Comparison of ENCODE assay signal across 19 cellular contexts in the genomic region with DNA sequence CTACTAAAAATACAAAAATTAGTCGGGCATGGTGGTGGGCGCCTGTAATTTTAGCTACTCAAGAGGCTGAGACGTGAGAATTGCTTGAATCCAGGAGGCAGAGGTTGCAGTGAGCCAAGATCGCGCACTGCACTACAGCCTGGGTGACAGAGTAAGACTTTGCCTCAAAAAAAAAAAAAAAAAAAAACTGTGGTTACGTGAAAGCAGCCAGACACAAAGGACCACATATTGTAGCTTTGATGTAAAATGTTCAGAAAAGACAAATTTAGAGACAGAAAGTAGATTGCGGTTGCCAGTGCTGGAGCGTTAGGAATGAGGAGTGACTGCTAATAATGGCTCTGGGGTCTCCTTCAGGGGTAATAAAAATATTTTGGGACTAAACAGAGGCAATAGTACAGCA. TPM values are rescaled to one million over a fixed set of nuclear protein-coding genes. Genes with fewer than 3 reads are reported as not detected.
DNase-seq lines count a peak whose midpoint lies in the region; ATAC-seq and TF ChIP-seq lines count a peak whose summit lies in the region.
"Had no signal": no experiment of that assay in that cellular context is flagged by ENCODE, and none has a peak within 500 bp of the region (broad histone marks: within the 10 kb centered on the region; RNA-seq: fewer than 3 reads in every experiment).

No MANE protein-coding gene starts in this region.

- H4K20me1 ChIP-seq in BLaER1 treated with 17β-estradiol and CSF1 and Interleukin-3, amounts not matched to agents 10 nM and 100 nM = no peaks in the 10 kb centered on the region

- H3K9me3 ChIP-seq in BLaER1 treated with 17β-estradiol and CSF1 and Interleukin-3, amounts not matched to agents 10 nM and 100 nM (replicated peaks in 1 of 11) = no peaks in the 10 kb centered on the region
- no peaks in the 10 kb centered on the region for H3K9me3 ChIP-seq in T-helper 17 cell (ENCODE audit: control insufficient read depth, low read length, poor library complexity, severe bottlenecking)

- H3K4me1 ChIP-seq in BLaER1 treated with 17β-estradiol and CSF1 and Interleukin-3, amounts not matched to agents 10 nM and 100 nM = peaks cover 67 to 91% (median 80%) of the 10 kb centered on the region in 10 experiments
- H3K4me1 ChIP-seq: foreskin keratinocyte had no signal

- no peak for TF ChIP-seq CTCF in natural killer cell (IDR thresholded peaks at IDR 0.05)

- peak overlapping the region; percentile 27 for H3K27ac Mint-ChIP-seq in activated CD4-positive, alpha-beta T cell treated with anti-CD3 and anti-CD28 coated beads for 36 hours
- H3K27ac Mint-ChIP-seq in T-helper 17 cell (peak overlapping the region; percentile 89), natural killer cell (no peak overlapping the region)
- H3K27ac Mint-ChIP-seq: dendritic cell treated with granulocyte-macrophage colony-stimulating factor and Interleukin-4, amounts not matched to agents 40 ng/mL and 50 ng/mL, for 4 days had no signal

- no peaks in the 10 kb centered on the region for H3K36me3 ChIP-seq in BLaER1 treated with 17β-estradiol and CSF1 and Interleukin-3, amounts not matched to agents 10 nM and 100 nM

- H3K27me3 Mint-ChIP-seq in activated CD4-positive, alpha-beta T cell treated with anti-CD3 and anti-CD28 coated beads for 36 hours = no peaks in the 10 kb centered on the region
- H3K27me3 Mint-ChIP-seq in T-helper 17 cell (no peaks in the 10 kb centered on the region), natural killer cell (ENCODE audit: low read depth in 2 of 2) (peaks cover 0 to 9% of the 10 kb centered on the region in 2 donors)

- POLR2A ChIA-PET in activated CD4-positive, alpha-beta T cell treated with anti-CD3 and anti-CD28 coated beads for 36 hours (lab: Charles Lee) = no interaction called here

- no peak overlapping the region for H3K4me3 ChIP-seq in BLaER1 treated with 17β-estradiol and CSF1 and Interleukin-3, amounts not matched to agents 10 nM and 100 nM

- peaks cover 60% of the 10 kb centered on the region for H3K4me1 Mint-ChIP-seq in activated CD4-positive, alpha-beta T cell treated with anti-CD3 and anti-CD28 coated beads for 36 hours
- H3K4me1 Mint-ChIP-seq in T-helper 17 cell (peaks cover 51% of the 10 kb centered on the region), natural killer cell (peaks cover 9 to 42% of the 10 kb centered on the region in 2 donors)

- peak overlapping the region in 9 of 11 experiments; percentile 67 to 96 (median 90); a peak in 17 of 22 replicates for H3K27ac ChIP-seq in BLaER1 treated with 17β-estradiol and CSF1 and Interleukin-3, amounts not matched to agents 10 nM and 100 nM
- H3K27ac ChIP-seq: 22Rv1, epithelial cell of prostate, foreskin keratinocyte, parathyroid adenoma had no signal

- peak overlapping the region; percentile 38 for H3K4me3 Mint-ChIP-seq in activated CD4-positive, alpha-beta T cell treated with anti-CD3 and anti-CD28 coated beads for 36 hours
- H3K4me3 Mint-ChIP-seq in T-helper 17 cell = peak overlapping the region; percentile 80
- H3K4me3 Mint-ChIP-seq in natural killer cell = no peak overlapping the region
- H3K4me3 Mint-ChIP-seq: dendritic cell treated with granulocyte-macrophage colony-stimulating factor and Interleukin-4, amounts not matched to agents 40 ng/mL and 50 ng/mL, for 4 days had no signal

- no peaks in the 10 kb centered on the region for H3K9me3 Mint-ChIP-seq in activated CD4-positive, alpha-beta T cell treated with anti-CD3 and anti-CD28 coated beads for 36 hours (ENCODE audit: low read depth)
- no peaks in the 10 kb centered on the region for H3K9me3 Mint-ChIP-seq in natural killer cell
- H3K9me3 Mint-ChIP-seq: dendritic cell treated with granulocyte-macrophage colony-stimulating factor and Interleukin-4, amounts not matched to agents 40 ng/mL and 50 ng/mL, for 4 days had no signal

- CTCF ChIA-PET in activated CD4-positive, alpha-beta T cell treated with anti-CD3 and anti-CD28 coated beads for 36 hours (lab: Charles Lee) = interaction anchor here (0.6 to 1.4 kb wide), 9 partner anchors 12 to 463 kb away, joined by 3 to 7 read pairs (median 4); no protein-coding TSS in a partner anchor

- DNase-seq in activated CD4-positive, alpha-beta T cell treated with anti-CD3 and anti-CD28 coated beads for 36 hours = peak; percentile 45
- DNase-seq in activated CD4-positive, alpha-beta T cell treated with anti-CD3 and anti-CD28 coated beads, Interleukin-2, amount 50 U/mL, for 4 hours = no peak
- DNase-seq in T-helper 17 cell (no peak), RPMI8226 (no peak), natural killer cell (no peak)
- DNase-seq in effector CD8-positive, alpha-beta T cell (lab: John Stamatoyannopoulos, UW) = peak; percentile 16
- DNase-seq: foreskin keratinocyte; GF-D8; hypothalamus; mammary epithelial cell; NCI-H1092 treated with DMSO at 0.1 percent for 48 hours; NCI-H510A; NK-92 treated with Interleukin-12 subunit alpha and Interleukin-12 subunit beta, amount 100 ng/mL, for 24 hours had no signal

- no peaks in the 10 kb centered on the region for H3K27me3 ChIP-seq in BLaER1 treated with 17β-estradiol and CSF1 and Interleukin-3, amounts not matched to agents 10 nM and 100 nM
- H3K27me3 ChIP-seq: foreskin keratinocyte had no signal

- intact Hi-C loops in activated CD4-positive, alpha-beta T cell treated with anti-CD3 and anti-CD28 coated beads for 36 hours (cut with DNase I, micrococcal nuclease) = loop anchor here (10.0 kb wide), 3 partner anchors 394 to 554 kb away; partner anchors contain the start of genes MBTPS1 (in 1 of the 2) and OSGIN1 (in 1 of the 2)
- intact Hi-C loops in natural killer cell (cut with micrococcal nuclease) = loop anchor here (5.0 kb wide), 1 partner anchor 551 kb away; no protein-coding TSS in a partner anchor

- H3K9ac ChIP-seq in BLaER1 treated with 17β-estradiol and CSF1 and Interleukin-3, amounts not matched to agents 10 nM and 100 nM = peak overlapping the region in 9 of 11 experiments; percentile 56 to 91 (median 81); a peak in 16 of 22 replicates
- H3K9ac ChIP-seq: parathyroid adenoma had no signal

- ATAC-seq in activated CD4-positive, alpha-beta T cell treated with anti-CD3 and anti-CD28 coated beads for 36 hours = no peak
- peak; percentile 20 for ATAC-seq in T-helper 17 cell
- no peak for ATAC-seq in HG03039 (IDR thresholded peaks at IDR 0.05; ENCODE audit: unreplicated experiment)
- ATAC-seq in natural killer cell = no peak
- ATAC-seq: foreskin keratinocyte had no signal

- H3K4me2 ChIP-seq in BLaER1 treated with 17β-estradiol and CSF1 and Interleukin-3, amounts not matched to agents 10 nM and 100 nM = peak overlapping the region; percentile 86 to 99 (median 97)

- H3K36me3 Mint-ChIP-seq in activated CD4-positive, alpha-beta T cell treated with anti-CD3 and anti-CD28 coated beads for 36 hours (ENCODE audit: low read depth) = no peaks in the 10 kb centered on the region
- H3K36me3 Mint-ChIP-seq in T-helper 17 cell (ENCODE audit: low read depth) (no peaks in the 10 kb centered on the region), natural killer cell (no peaks in the 10 kb centered on the region)

RNA-seq across cellular contexts. Expression of gene MEAK7, which starts 4.0 kb away (rescaled TPM):
- total RNA-seq in activated CD4-positive, alpha-beta T cell treated with anti-CD3 and anti-CD28 coated beads for 36 hours = 10 to 100 TPM in 1 of 2 experiments, 1 to 10 TPM in 1; 8.9 to 10.6 TPM
- total RNA-seq in T-helper 17 cell (1 to 10 TPM; 5.7 to 8.9 TPM), natural killer cell (1 to 10 TPM; 4.8 to 8.5 (median 4.8) TPM)

Comparison
In these comparisons a context has a peak if more than half of its experiments do, and no peak if none do; other contexts are left out.
1. DNase-seq: peak in activated CD4-positive, alpha-beta T cell treated with anti-CD3 and anti-CD28 coated beads for 36 hours (single experiment) and effector CD8-positive, alpha-beta T cell (single experiment); none in activated CD4-positive, alpha-beta T cell treated with anti-CD3 and anti-CD28 coated beads, Interleukin-2, amount 50 U/mL, for 4 hours (0 of 2), T-helper 17 cell (0 of 3), RPMI8226 (single experiment) and natural killer cell (single experiment).
2. H3K27ac Mint-ChIP-seq: peak in activated CD4-positive, alpha-beta T cell treated with anti-CD3 and anti-CD28 coated beads for 36 hours (single experiment) and T-helper 17 cell (single experiment); none in natural killer cell (0 of 2).